Comparison of ENCODE assay signal across 10 cellular contexts in the genomic region with DNA sequence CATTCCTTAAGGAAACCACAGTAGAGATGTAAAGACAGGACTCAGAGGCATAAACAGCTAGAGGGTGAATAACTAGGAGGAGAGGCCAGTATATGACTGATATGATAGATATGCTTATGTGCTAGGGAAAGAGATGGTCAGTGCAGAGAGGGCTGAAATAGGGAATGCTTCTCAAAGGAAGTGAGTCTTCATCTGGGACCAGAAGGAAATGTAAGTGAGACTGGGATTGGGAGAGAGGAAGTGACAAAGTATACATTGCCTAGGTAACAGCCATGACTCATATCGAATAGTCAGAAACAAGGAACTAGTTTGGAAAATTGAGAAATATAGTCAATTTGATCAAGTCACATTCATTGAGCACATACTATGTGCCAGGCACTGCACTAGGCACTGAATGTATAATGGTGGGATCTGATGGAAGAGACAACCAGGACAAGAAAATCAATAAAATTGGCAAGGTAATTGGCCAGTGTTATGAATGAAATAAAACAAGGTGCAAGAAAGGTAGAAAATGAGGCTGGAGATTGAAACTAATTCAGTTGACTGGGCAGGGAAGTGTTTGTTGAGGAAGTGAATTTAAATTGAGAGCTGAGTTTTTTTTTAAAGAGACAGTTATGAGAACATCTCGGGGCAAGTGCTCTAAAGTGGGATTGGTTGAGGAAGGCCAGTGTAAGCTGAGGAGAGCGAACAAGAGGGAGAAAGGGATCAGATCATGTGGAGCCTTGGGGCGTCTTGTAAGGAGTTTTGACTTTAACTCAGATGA. TPM values are rescaled to one million over a fixed set of nuclear protein-coding genes. Genes with fewer than 3 reads are reported as not detected.
DNase-seq lines count a peak whose midpoint lies in the region; ATAC-seq, FAIRE-seq and TF ChIP-seq lines count a peak whose summit lies in the region.
"Had no signal": no experiment of that assay in that cellular context is flagged by ENCODE, and none has a peak within 500 bp of the region (broad histone marks: within the 10 kb centered on the region; RNA-seq: fewer than 3 reads in every experiment).

No MANE protein-coding gene starts in this region.

- CTCF ChIA-PET in activated CD4-positive, alpha-beta T cell treated with anti-CD3 and anti-CD28 coated beads for 36 hours (lab: Charles Lee), result interaction anchor here (0.5 to 2.8 kb wide), 2 partner anchors 11 to 235 kb away, joined by 3 to 11 read pairs; no protein-coding TSS in a partner anchor
- CTCF ChIA-PET in OCI-LY7 (lab: Charles Lee; ENCODE audit: unreplicated experiment), result no interaction called here

- H3K9me3 Mint-ChIP-seq in activated CD4-positive, alpha-beta T cell treated with anti-CD3 and anti-CD28 coated beads for 36 hours (ENCODE audit: low read depth), result no peaks in the 10 kb centered on the region
- H3K9me3 Mint-ChIP-seq in stimulated activated effector memory CD8-positive, alpha-beta T cell treated with anti-CD3 and anti-CD28 coated beads, Interleukin-12 subunit alpha, Interleukin-12 subunit beta, amount 100 ng/mL, for 72 hours, result no peaks in the 10 kb centered on the region

- H3K36me3 Mint-ChIP-seq in activated CD4-positive, alpha-beta T cell treated with anti-CD3 and anti-CD28 coated beads for 36 hours (ENCODE audit: low read depth), result peaks cover 60% of the 10 kb centered on the region
- H3K36me3 Mint-ChIP-seq in stimulated activated effector memory CD8-positive, alpha-beta T cell treated with anti-CD3 and anti-CD28 coated beads, Interleukin-12 subunit alpha, Interleukin-12 subunit beta, amount 100 ng/mL, for 72 hours, result peaks cover 55% of the 10 kb centered on the region

- H3K4me1 ChIP-seq in OCI-LY7 (ENCODE audit: insufficient read depth, low read length, poor library complexity, severe bottlenecking), result peaks cover 54% of the 10 kb centered on the region

- POLR2A ChIA-PET in activated CD4-positive, alpha-beta T cell treated with anti-CD3 and anti-CD28 coated beads for 36 hours (lab: Charles Lee), result no interaction called here
- POLR2A ChIA-PET in OCI-LY7 (lab: Charles Lee), result interaction anchor here (0.5 to 2.6 kb wide), 3 partner anchors 8 to 42 kb away, joined by 3 to 5 read pairs (median 4); no protein-coding TSS in a partner anchor

- no peak overlapping the region for H3K27ac ChIP-seq in OCI-LY7 (ENCODE audit: low read depth, low read length, poor library complexity, severe bottlenecking)

- no peaks in the 10 kb centered on the region for H3K9me3 ChIP-seq in OCI-LY7 (ENCODE audit: low read length)

- H3K27me3 Mint-ChIP-seq in activated CD4-positive, alpha-beta T cell treated with anti-CD3 and anti-CD28 coated beads for 36 hours, result no peaks in the 10 kb centered on the region

- intact Hi-C loops in activated CD4-positive, alpha-beta T cell treated with anti-CD3 and anti-CD28 coated beads for 36 hours (cut with DNase I, micrococcal nuclease), result no loop called here
- intact Hi-C loops in OCI-LY7 (cut with micrococcal nuclease; ENCODE audit: unreplicated experiment), result no loop called here

- H3K4me1 Mint-ChIP-seq in activated CD4-positive, alpha-beta T cell treated with anti-CD3 and anti-CD28 coated beads for 36 hours, result peaks cover 73% of the 10 kb centered on the region
- peaks cover 68% of the 10 kb centered on the region for H3K4me1 Mint-ChIP-seq in stimulated activated effector memory CD8-positive, alpha-beta T cell treated with anti-CD3 and anti-CD28 coated beads, Interleukin-12 subunit alpha, Interleukin-12 subunit beta, amount 100 ng/mL, for 72 hours

- BruUV-seq in OCI-LY7 (replicated peaks; lab: Mats Ljungman, UMichigan), result no TSS peak

- H3K4me2 ChIP-seq in OCI-LY7 (ENCODE audit: low read length), result peak overlapping the region; percentile 38

- peak overlapping the region; percentile 42 for H3K4me3 Mint-ChIP-seq in activated CD4-positive, alpha-beta T cell treated with anti-CD3 and anti-CD28 coated beads for 36 hours
- peak overlapping the region; percentile 37 for H3K4me3 Mint-ChIP-seq in stimulated activated effector memory CD8-positive, alpha-beta T cell treated with anti-CD3 and anti-CD28 coated beads, Interleukin-12 subunit alpha, Interleukin-12 subunit beta, amount 100 ng/mL, for 72 hours

- TF ChIP-seq CTCF in OCI-LY7 (conservative IDR thresholded peaks at IDR 0.05; ENCODE audit: low read length), result no peak

- no peaks in the 10 kb centered on the region for H3K9me2 ChIP-seq in OCI-LY7 (ENCODE audit: insufficient read depth, low read length)

- FAIRE-seq in frontal cortex (lab: Jason Lieb, UNC), result no peak
- FAIRE-seq: A204.1, endometrium had no signal

- no peak overlapping the region for H2AFZ ChIP-seq in OCI-LY7 (ENCODE audit: low read length)

- no peaks in the 10 kb centered on the region for H4K20me1 ChIP-seq in OCI-LY7 (ENCODE audit: insufficient read depth, low read length)

- ATAC-seq in activated CD4-positive, alpha-beta T cell treated with anti-CD3 and anti-CD28 coated beads for 36 hours, result no peak
- ATAC-seq in stimulated activated effector memory CD8-positive, alpha-beta T cell treated with anti-CD3 and anti-CD28 coated beads, Interleukin-12 subunit alpha, Interleukin-12 subunit beta, amount 100 ng/mL, for 72 hours, result no peak

- DNase-seq in activated CD4-positive, alpha-beta T cell treated with anti-CD3 and anti-CD28 coated beads for 36 hours, result no peak
- no peak for DNase-seq in activated CD4-positive, alpha-beta T cell treated with anti-CD3 and anti-CD28 coated beads for 48 hours
- DNase-seq in OCI-LY7 (ENCODE audit: low spot score) (no peak), dermis microvascular lymphatic vessel endothelial cell (ENCODE audit: low read depth in 2 of 2) (peak; percentile 11 to 89), SHP77 (lab: John Stamatoyannopoulos, UW) (no peak), frontal cortex (ENCODE audit: low spot score in 2 of 2) (no peak), LoVo (ENCODE audit: low spot score) (no peak)
- DNase-seq in stimulated activated effector memory CD8-positive, alpha-beta T cell treated with anti-CD3 and anti-CD28 coated beads, Interleukin-12 subunit alpha, Interleukin-12 subunit beta, amount 100 ng/mL, for 72 hours (ENCODE audit: low spot score in 2 of 2), result no peak

- H3K4me3 ChIP-seq in OCI-LY7 (ENCODE audit: low read depth, low read length, poor library complexity, severe bottlenecking), result no peak overlapping the region

- peaks cover 18% of the 10 kb centered on the region for H3K79me2 ChIP-seq in OCI-LY7 (ENCODE audit: insufficient read depth, low read depth, low read length)

- H3K27ac Mint-ChIP-seq in activated CD4-positive, alpha-beta T cell treated with anti-CD3 and anti-CD28 coated beads for 36 hours, result peak overlapping the region; percentile 81
- peak overlapping the region; percentile 48 for H3K27ac Mint-ChIP-seq in stimulated activated effector memory CD8-positive, alpha-beta T cell treated with anti-CD3 and anti-CD28 coated beads, Interleukin-12 subunit alpha, Interleukin-12 subunit beta, amount 100 ng/mL, for 72 hours

- peaks cover 55% of the 10 kb centered on the region for H3K36me3 ChIP-seq in OCI-LY7 (ENCODE audit: insufficient read depth, low read length)

RNA-seq across cellular contexts. Expression of a gene that starts 4.3 kb away (rescaled TPM):
- total RNA-seq in activated CD4-positive, alpha-beta T cell treated with anti-CD3 and anti-CD28 coated beads for 36 hours, result 10 to 100 TPM; 57.3 to 60.7 TPM
- total RNA-seq in OCI-LY7 (2014; rRNA removed; shearing (Covaris generic)), result 29.3 and 35.6 TPM in 2 replicates
- total RNA-seq in OCI-LY7 (2022) (19.5 and 26.2 TPM in 2 replicates), dermis microvascular lymphatic vessel endothelial cell (3.9 and 4.9 TPM in 2 replicates), frontal cortex (6.1 TPM)

RNA-seq across cellular contexts. Expression of a gene that starts 55.3 kb away (rescaled TPM):
- total RNA-seq in activated CD4-positive, alpha-beta T cell treated with anti-CD3 and anti-CD28 coated beads for 36 hours, result 10 to 100 TPM; 45.8 to 46.7 TPM
- 68.5 and 79.1 TPM in 2 replicates for total RNA-seq in OCI-LY7 (2014; rRNA removed; shearing (Covaris generic))
- total RNA-seq in OCI-LY7 (2022), result 116 and 139 TPM in 2 replicates
- 27.5 and 30.3 TPM in 2 replicates for total RNA-seq in dermis microvascular lymphatic vessel endothelial cell
- 49.7 TPM for total RNA-seq in frontal cortex

Comparison
In these comparisons a context has a peak if more than half of its experiments do, and no peak if none do; other contexts are left out.
1. DNase-seq: peak in dermis microvascular lymphatic vessel endothelial cell (2 of 2); none in activated CD4-positive, alpha-beta T cell treated with anti-CD3 and anti-CD28 coated beads for 36 hours (single experiment), activated CD4-positive, alpha-beta T cell treated with anti-CD3 and anti-CD28 coated beads for 48 hours (single experiment), OCI-LY7 (single experiment), stimulated activated effector memory CD8-positive, alpha-beta T cell treated with anti-CD3 and anti-CD28 coated beads, Interleukin-12 subunit alpha, Interleukin-12 subunit beta, amount 100 ng/mL, for 72 hours (0 of 2), SHP77 (0 of 2), frontal cortex (0 of 2) and LoVo (single experiment).